32 cellular contexts compared by ENCODE assay signal in genomic region chr2:107627926-107628325, GRCh38.
A peak's percentile ranks its signal among the peaks of the same experiment; 100 is the strongest.
DNase-seq lines count a peak whose midpoint lies in the region; ATAC-seq, FAIRE-seq and TF ChIP-seq lines count a peak whose summit lies in the region.
"Had no signal": no experiment of that assay in that cellular context is flagged by ENCODE, and none has a peak within 500 bp of the region (broad histone marks: within the 10 kb centered on the region; RNA-seq: fewer than 3 reads in every experiment).

No MANE protein-coding gene starts in this region.

- H3K9ac ChIP-seq in HepG2 (ENCODE audit: insufficient read depth, low read depth, low read length): no peak overlapping the region
- H3K9ac ChIP-seq: BLaER1; BLaER1 treated with 17β-estradiol and CSF1 and Interleukin-3, amounts not matched to agents 10 nM and 100 nM had no signal

- no peaks in the 10 kb centered on the region for H3K36me3 ChIP-seq in HepG2 (replicated peaks in 1 of 2; ENCODE audit: control insufficient read depth in 1 of 2, insufficient read depth in 2 of 2, low read length in 2 of 2)
- no peaks in the 10 kb centered on the region for H3K36me3 ChIP-seq in right lobe of liver
- no peaks in the 10 kb centered on the region for H3K36me3 ChIP-seq in HEK293 (ENCODE audit: control insufficient read depth in 2 of 2, insufficient read depth in 1 of 2, low read length in 2 of 2)
- H3K36me3 ChIP-seq: BE2C; BLaER1; BLaER1 treated with 17β-estradiol and CSF1 and Interleukin-3, amounts not matched to agents 10 nM and 100 nM had no signal

- no peak for TF ChIP-seq CTCF in HepG2 (CRISPR knock-in tag; IDR thresholded peaks at IDR 0.05)
- TF ChIP-seq CTCF in right lobe of liver (IDR thresholded peaks at IDR 0.05): no peak
- TF ChIP-seq CTCF in HEK293 (tag by site-specific recombination; IDR thresholded peaks at IDR 0.05): no peak
- no peak for TF ChIP-seq CTCF in GM20000 (IDR thresholded peaks at IDR 0.05; ENCODE audit: extremely low read depth, missing control alignments)

- WGBS in HepG2 (ENCODE audit: low lambda C conversion rate): 31% methylated on average over 3 of the region's 3 CpGs
- WGBS in right lobe of liver (ENCODE audit: insufficient coverage, low coverage, low lambda C conversion rate, missing lambda C conversion rate): 44% methylated on average over 3 of the region's 3 CpGs

- H3K27me3 ChIP-seq in HepG2 (ENCODE audit: control insufficient read depth in 1 of 2, insufficient read depth in 2 of 2, low read length in 2 of 2): no peaks in the 10 kb centered on the region
- no peaks in the 10 kb centered on the region for H3K27me3 ChIP-seq in right lobe of liver
- H3K27me3 ChIP-seq: BE2C; BLaER1; BLaER1 treated with 17β-estradiol and CSF1 and Interleukin-3, amounts not matched to agents 10 nM and 100 nM had no signal

- intact Hi-C loops in HepG2 (cut with micrococcal nuclease; ENCODE audit: unreplicated experiment) (no loop called here), right lobe of liver (cut with DNase I) (no loop called here)

- H3K27ac ChIP-seq in HepG2 (ENCODE audit: extremely low read length, insufficient read depth, low read length): no peak overlapping the region
- H3K27ac ChIP-seq in right lobe of liver: no peak overlapping the region
- no peak overlapping the region for H3K27ac ChIP-seq in HEK293 (ENCODE audit: extremely low read depth, low read depth, low read length)
- H3K27ac ChIP-seq: 22Rv1; A549; BLaER1; BLaER1 treated with 17β-estradiol and CSF1 and Interleukin-3, amounts not matched to agents 10 nM and 100 nM; C4-2B had no signal

- in situ Hi-C loops in HepG2 (cut with HindIII; ENCODE audit: extremely low pct_ligation_motif_present, low pct_unique_long_range_greater_than_20kb): no loop called here

- DNase-seq in HepG2 (ENCODE audit: low spot score): no peak
- no peak for DNase-seq in right lobe of liver
- DNase-seq in OCI-M1 (lab: John Stamatoyannopoulos, UW): peak; percentile 8
- no peak for DNase-seq in GM20000 (ENCODE audit: low spot score)
- DNase-seq: 8988T; ACHN; AML-193; BE2C; C1 segment of cervical spinal cord; Caco-2; Calu3; CD4-positive, alpha-beta memory T cell; CD4-positive, alpha-beta T cell; CD4-positive, CD25-positive, alpha-beta regulatory T cell; CD8-positive, alpha-beta memory T cell; CD8-positive, alpha-beta T cell; COR-L47; DMS 273 treated with DMSO at 0.1 percent for 48 hours; DMS153; DMS53; DMS79; DMS79 treated with DMSO at 0.1 percent for 48 hours; DND-41 had no signal

- no peak for FAIRE-seq in HepG2 (lab: Jason Lieb, UNC)
- FAIRE-seq: A204.1, A549, D721Med had no signal

- H4K20me1 ChIP-seq in HepG2 (ENCODE audit: insufficient read depth, low read length): no peaks in the 10 kb centered on the region
- H4K20me1 ChIP-seq: BLaER1; BLaER1 treated with 17β-estradiol and CSF1 and Interleukin-3, amounts not matched to agents 10 nM and 100 nM had no signal

- TF ChIP-seq POLR2A in HepG2 (IDR thresholded peaks at IDR 0.05; ENCODE audit: insufficient read depth in 1 of 2, low read depth in 2 of 2, low read length in 2 of 2): no peak
- no peak for TF ChIP-seq POLR2A in right lobe of liver (IDR thresholded peaks at IDR 0.05)

- TF ChIP-seq RAD21 in HepG2 (CRISPR knock-in tag; IDR thresholded peaks at IDR 0.05): no peak

- no peak overlapping the region for H3K4me2 ChIP-seq in HepG2 (ENCODE audit: low read depth, low read length)
- H3K4me2 ChIP-seq: A549; BLaER1; BLaER1 treated with 17β-estradiol and CSF1 and Interleukin-3, amounts not matched to agents 10 nM and 100 nM had no signal

- H3K79me2 ChIP-seq in HepG2 (ENCODE audit: insufficient read depth, low read length): no peaks in the 10 kb centered on the region

- no TSS peak for BruUV-seq in HepG2 (replicated peaks; lab: Mats Ljungman, UMichigan)

- TF ChIP-seq EP300 in HepG2 (IDR thresholded peaks at IDR 0.05; ENCODE audit: low read depth in 2 of 2, low read length in 2 of 2): no peak
- no peak for TF ChIP-seq EP300 in HepG2 (CRISPR knock-in tag; IDR thresholded peaks at IDR 0.05; ENCODE audit: borderline replicate concordance)

- H2AFZ ChIP-seq in HepG2 (ENCODE audit: low read length): no peak overlapping the region

- H3K9me3 ChIP-seq in HepG2 (ENCODE audit: low read length) (peaks cover 88% of the 10 kb centered on the region), right lobe of liver (peaks cover 0 to 2% (median 0%) of the 10 kb centered on the region in 4 donors), HEK293 (ENCODE audit: control insufficient read depth, insufficient read depth, low read depth, low read length) (no peaks in the 10 kb centered on the region)
- H3K9me3 ChIP-seq: BE2C had no signal

- H3K4me1 ChIP-seq in HepG2 (ENCODE audit: insufficient read depth, low read length) (no peaks in the 10 kb centered on the region), right lobe of liver (no peaks in the 10 kb centered on the region), HEK293 (ENCODE audit: control insufficient read depth, insufficient read depth, low read length) (no peaks in the 10 kb centered on the region)
- H3K4me1 ChIP-seq: A549; BE2C; BLaER1; BLaER1 treated with 17β-estradiol and CSF1 and Interleukin-3, amounts not matched to agents 10 nM and 100 nM; Caco-2 had no signal

- no peak overlapping the region for H3K4me3 ChIP-seq in HepG2 (replicated peaks in 1 of 3; ENCODE audit: insufficient read depth in 1 of 3, low read depth in 2 of 3, low read length in 3 of 3)
- no peak overlapping the region for H3K4me3 ChIP-seq in right lobe of liver
- H3K4me3 ChIP-seq in HEK293 (ENCODE audit: low read depth, low read length): no peak overlapping the region
- H3K4me3 ChIP-seq: A549; BLaER1; BLaER1 treated with 17β-estradiol and CSF1 and Interleukin-3, amounts not matched to agents 10 nM and 100 nM had no signal

- CTCF ChIA-PET in HepG2 (lab: Yijun Ruan, JAX; ENCODE audit: low intra/inter-chr PET ratio, low total read pairs) (no interaction called here), HEK293 (lab: Yijun Ruan, JAX) (interaction anchor here (0.7 kb wide), 1 partner anchor 28 kb away, joined by 3 read pairs; no protein-coding TSS in a partner anchor)

- ATAC-seq in HepG2 (no peak), right lobe of liver (no peak), HG02852 (IDR thresholded peaks at IDR 0.05; ENCODE audit: unreplicated experiment) (no peak)
- ATAC-seq: A549; CD8-positive, alpha-beta T cell had no signal

- POLR2A ChIA-PET in HepG2 (lab: Yijun Ruan, JAX): no interaction called here
- POLR2A ChIA-PET in HEK293 (lab: Yijun Ruan, JAX): no interaction called here

TF ChIP-seq in HepG2, 621 proteins besides CTCF, POLR2A, EP300 and RAD21:
- no peak for TF ChIP-seq CBX5 (CRISPR knock-in tag; IDR thresholded peaks at IDR 0.05; ENCODE audit: borderline replicate concordance)
- TF ChIP-seq ZNF615 (CRISPR knock-in tag; IDR thresholded peaks at IDR 0.05; ENCODE audit: borderline replicate concordance): peak; percentile 80; the same call in 1 of the 2 replicates

TF ChIP-seq in HEK293, 187 proteins besides CTCF, POLR2A, EP300 and RAD21:
- TF ChIP-seq SETDB1 (IDR thresholded peaks at IDR 0.05; ENCODE audit: insufficient read length, low read length) (peak; percentile 61), ZNF394 (tag by site-specific recombination; IDR thresholded peaks at IDR 0.05; ENCODE audit: borderline replicate concordance) (no peak)

Comparison
In these comparisons a context has a peak if more than half of its experiments do, and no peak if none do; other contexts are left out.
1. Of the 63 proteins assayed by ChIP-seq in both HepG2 and HEK293: peak only in HepG2: none; only in HEK293: SETDB1; in both: none; in neither: 62.